8 cellular contexts compared by ENCODE assay signal in the genomic region with DNA sequence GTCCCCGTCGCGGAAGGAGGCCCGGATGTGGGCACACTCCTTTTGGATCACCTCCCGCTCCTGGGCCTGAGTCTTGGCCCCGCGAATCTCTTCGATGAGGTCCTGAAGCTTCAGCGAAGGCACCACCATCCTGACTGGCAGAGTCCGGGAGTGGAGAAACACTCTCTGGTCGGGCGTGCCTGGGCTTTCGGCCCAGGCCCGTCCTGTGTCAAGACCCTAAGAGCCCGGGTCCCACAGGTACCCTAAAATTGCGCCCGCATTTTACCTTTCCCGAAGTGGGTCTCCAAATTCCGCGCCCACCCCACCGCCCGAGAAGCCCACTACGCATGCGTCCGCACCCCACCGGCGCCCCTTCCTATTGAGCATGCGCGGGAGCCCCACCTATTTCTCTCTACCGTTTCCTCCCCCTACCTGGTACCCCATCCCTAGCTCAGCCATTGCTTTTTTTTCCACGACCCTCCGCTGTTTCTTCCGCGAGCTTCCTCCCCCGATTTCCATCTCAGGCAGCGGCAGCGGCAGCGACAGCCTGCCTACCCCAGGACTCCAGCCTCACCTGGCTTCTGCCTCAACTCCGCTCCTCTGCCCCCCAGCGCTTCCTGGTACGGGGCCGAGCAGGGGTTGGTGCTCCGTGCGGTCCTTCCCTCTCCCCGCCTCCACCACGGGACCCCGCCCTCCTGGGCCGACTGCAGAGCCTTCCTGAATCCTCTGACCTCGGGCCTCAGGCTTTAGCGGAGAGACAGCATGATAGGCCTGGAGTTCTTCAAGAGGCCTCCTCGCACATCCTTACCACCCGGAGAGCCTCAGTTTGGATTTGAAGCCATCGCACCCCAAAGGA. TPM values are rescaled to one million over a fixed set of nuclear protein-coding genes. Genes with fewer than 3 reads are reported as not detected.
DNase-seq lines count a peak whose midpoint lies in the region; ATAC-seq and TF ChIP-seq lines count a peak whose summit lies in the region.

A gene with protein sequence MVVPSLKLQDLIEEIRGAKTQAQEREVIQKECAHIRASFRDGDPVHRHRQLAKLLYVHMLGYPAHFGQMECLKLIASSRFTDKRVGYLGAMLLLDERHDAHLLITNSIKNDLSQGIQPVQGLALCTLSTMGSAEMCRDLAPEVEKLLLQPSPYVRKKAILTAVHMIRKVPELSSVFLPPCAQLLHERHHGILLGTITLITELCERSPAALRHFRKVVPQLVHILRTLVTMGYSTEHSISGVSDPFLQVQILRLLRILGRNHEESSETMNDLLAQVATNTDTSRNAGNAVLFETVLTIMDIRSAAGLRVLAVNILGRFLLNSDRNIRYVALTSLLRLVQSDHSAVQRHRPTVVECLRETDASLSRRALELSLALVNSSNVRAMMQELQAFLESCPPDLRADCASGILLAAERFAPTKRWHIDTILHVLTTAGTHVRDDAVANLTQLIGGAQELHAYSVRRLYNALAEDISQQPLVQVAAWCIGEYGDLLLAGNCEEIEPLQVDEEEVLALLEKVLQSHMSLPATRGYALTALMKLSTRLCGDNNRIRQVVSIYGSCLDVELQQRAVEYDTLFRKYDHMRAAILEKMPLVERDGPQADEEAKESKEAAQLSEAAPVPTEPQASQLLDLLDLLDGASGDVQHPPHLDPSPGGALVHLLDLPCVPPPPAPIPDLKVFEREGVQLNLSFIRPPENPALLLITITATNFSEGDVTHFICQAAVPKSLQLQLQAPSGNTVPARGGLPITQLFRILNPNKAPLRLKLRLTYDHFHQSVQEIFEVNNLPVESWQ (minus strand): TSS at position 606 of the 835 bp plus-strand sequence. CDS start 477 bp downstream, at position 129.

- peak within 1 kb of the TSS; percentile 92 for H3K4me2 ChIP-seq in Karpas-422 (ENCODE audit: low read depth, low read length, poor library complexity, severe bottlenecking)

- intact Hi-C loops in stomach (cut with DNase I; ENCODE audit: low total_unique reads): loop anchor here (2.0 to 10.0 kb wide), 2 partner anchors 85 to 243 kb away; partner anchors contain the start of gene PABPN1

- peak within 1 kb of the TSS; percentile 86 to 98 (median 94) for H3K27ac Mint-ChIP-seq in nephron

- peak within 1 kb of the TSS; percentile 80; the same call in 1 of the 2 replicates for H2AFZ ChIP-seq in Karpas-422 (ENCODE audit: low read length)

- DNase-seq in DMS79 treated with DMSO at 0.1 percent for 48 hours (lab: John Stamatoyannopoulos, UW): peak; percentile 96
- DNase-seq in Karpas-422: peak; percentile 99
- peak; percentile 80 for DNase-seq in RPMI8226
- peak; percentile 73 to 77 for DNase-seq in activated T-helper 1 cell treated with anti-CD3 and anti-CD28 coated beads, Interleukin-2, amount 50 U/mL, for 16 hours (ENCODE audit: low read depth in 1 of 2, low spot score in 1 of 2)
- DNase-seq in fibroblast of peridontal ligament (ENCODE audit: extremely low read depth): peak; percentile 53
- DNase-seq in stomach: peak; percentile 93

- peak within 1 kb of the TSS; percentile 88 for H3K4me3 ChIP-seq in Karpas-422 (ENCODE audit: low read length)
- H3K4me3 ChIP-seq in stomach: peak within 1 kb of the TSS; percentile 65 to 71 (median 68)

- peaks cover 10% of the 10 kb centered on the region for H3K27me3 Mint-ChIP-seq in nephron (ENCODE audit: low read depth)

- peak; percentile 82 for ATAC-seq in GM21737 (IDR thresholded peaks at IDR 0.05; ENCODE audit: unreplicated experiment)

- no peak for TF ChIP-seq EP300 in stomach (IDR thresholded peaks at IDR 0.05)

- 1 to 2% (median 1%) methylated on average over 52 to 53 of the region's 53 CpGs for WGBS in stomach, 5 donors

- H3K27ac ChIP-seq in Karpas-422 (ENCODE audit: low read length) (peak within 1 kb of the TSS; percentile 67), stomach (peak within 1 kb of the TSS; percentile 79 to 90 (median 83))

- H4K20me1 ChIP-seq in Karpas-422 (ENCODE audit: insufficient read depth, low read depth, low read length): no peaks in the 10 kb centered on the region; the same call in 1 of the 2 replicates

- H3K36me3 Mint-ChIP-seq in nephron (ENCODE audit: low read depth): peaks cover 12% of the 10 kb centered on the region

- H3K9me3 Mint-ChIP-seq in nephron: no peaks in the 10 kb centered on the region

- TF ChIP-seq CTCF in nephron (IDR thresholded peaks at IDR 0.05; ENCODE audit: unreplicated experiment in 3 of 3) (no peak), stomach (IDR thresholded peaks at IDR 0.05) (no peak)

- H3K79me2 ChIP-seq in Karpas-422 (ENCODE audit: low read length): peaks cover 23% of the 10 kb centered on the region

- H3K27me3 ChIP-seq in Karpas-422 (ENCODE audit: low read length) (no peaks in the 10 kb centered on the region), stomach (peaks cover 0 to 17% (median 0%) of the 10 kb centered on the region in 3 donors)

- peak within 1 kb of the TSS; percentile 95 to 99 (median 99) for H3K4me3 Mint-ChIP-seq in nephron

- H3K4me1 ChIP-seq in Karpas-422 (ENCODE audit: low read length) (peaks cover 34% of the 10 kb centered on the region), stomach (peaks cover 18 to 48% (median 34%) of the 10 kb centered on the region in 4 donors)

- H3K36me3 ChIP-seq in Karpas-422 (ENCODE audit: insufficient read depth, low read length) (peaks cover 16% of the 10 kb centered on the region; the same call in 1 of the 2 replicates), stomach (peaks cover 24 to 35% (median 30%) of the 10 kb centered on the region in 4 donors)

- peak within 1 kb of the TSS; percentile 87 for H3K9ac ChIP-seq in Karpas-422 (ENCODE audit: low read length)

- H3K9me2 ChIP-seq in Karpas-422 (replicated peaks; ENCODE audit: insufficient read depth, low read length): no peaks in the 10 kb centered on the region

- peak in 1 of 4 donors; percentile 75 for TF ChIP-seq POLR2A in stomach (IDR thresholded peaks at IDR 0.05)

- H3K9me3 ChIP-seq in Karpas-422 (ENCODE audit: low read length) (no peaks in the 10 kb centered on the region), stomach (no peaks in the 10 kb centered on the region)

- peaks cover 36% of the 10 kb centered on the region for H3K4me1 Mint-ChIP-seq in nephron

RNA-seq across cellular contexts. Expression of the gene that starts here (rescaled TPM):
- 207 and 248 TPM in 2 replicates for total RNA-seq in Karpas-422 (2014; rRNA removed; shearing (Covaris generic); ENCODE audit: low replicate concordance)
- 100 to 1,000 TPM in 4 of 5 donors, 10 to 100 TPM in 1; 39.1 to 531 (median 212) TPM for total RNA-seq in stomach
- 100 to 1,000 TPM in 2 of 3 donors, 10 to 100 TPM in 1; 85.9 to 214 (median 113) TPM for polyA plus RNA-seq in stomach

Comparison
In these comparisons a context has a peak if more than half of its experiments do, and no peak if none do; other contexts are left out.
1. Peak in every context shown above with its lines: DNase-seq, ATAC-seq, H3K4me3 ChIP-seq and H3K27ac ChIP-seq.